ENCODE assay signal across 23 cellular contexts in genomic region chr10:46236941-46237681, GRCh38. TPM values are rescaled to one million over a fixed set of nuclear protein-coding genes. Genes with fewer than 3 reads are reported as not detected.
DNase-seq lines count a peak whose midpoint lies in the region; ATAC-seq lines count a peak whose summit lies in the region.
"Had no signal": no experiment of that assay in that cellular context is flagged by ENCODE, and none has a peak within 500 bp of the region (broad histone marks: within the 10 kb centered on the region; RNA-seq: fewer than 3 reads in every experiment).

No MANE protein-coding gene starts in this region.

- POLR2A ChIA-PET in T-cell (lab: Charles Lee), result no interaction called here

- DNase-seq in activated T-cell treated with anti-CD3 and anti-CD28 coated beads, Interleukin-2, amount 50 U/mL, for 1 hour, result peak; percentile 6
- DNase-seq in activated T-cell treated with anti-CD3 and anti-CD28 coated beads for 4 hours (no peak), T-cell (peak in 2 of 34 experiments; percentile 4 to 16), HPDE6-E6E7 (ENCODE audit: extremely low spot score) (no peak), SW 1271 (lab: John Stamatoyannopoulos, UW) (no peak)
- DNase-seq in effector memory CD8-positive, alpha-beta T cell, result no peak
- peak; percentile 13 for DNase-seq in stimulated activated CD8-positive, alpha-beta memory T cell treated with anti-CD3 and anti-CD28 coated beads, Interleukin-4, amount 100 ng/mL, for 48 hours
- DNase-seq: 8988T; activated CD4-positive, alpha-beta T cell treated with anti-CD3 and anti-CD28 coated beads for 36 hours; activated gamma-delta T cell treated with Interleukin-2 at 50 U/mL for 16 hours; AML-193; cerebellar nuclear complex; effector CD4-positive, alpha-beta T cell; foreskin melanocyte; MV-4-11; NCI-H187 treated with DMSO at 0.1 percent for 48 hours; PC-3; SHP77 treated with DMSO at 0.1 percent for 48 hours; stimulated activated naive CD8-positive, alpha-beta T cell treated with anti-CD3 and anti-CD28 coated beads, Interleukin-15, Interleukin-2, amounts not matched to agents 100 U/mL and 50 U/mL, for 24 hours had no signal

- ATAC-seq in T-cell (replicated peaks in 1 of 4) (no peak), GM21515 (IDR thresholded peaks at IDR 0.05; ENCODE audit: unreplicated experiment) (no peak)
- ATAC-seq in effector memory CD8-positive, alpha-beta T cell (replicated peaks), result no peak
- ATAC-seq: activated CD4-positive, alpha-beta T cell treated with anti-CD3 and anti-CD28 coated beads for 36 hours; PC-3; stimulated activated naive CD8-positive, alpha-beta T cell treated with anti-CD3 and anti-CD28 coated beads, Interleukin-15, Interleukin-2, amounts not matched to agents 100 U/mL and 50 U/mL, for 24 hours had no signal

- H3K27me3 Mint-ChIP-seq in T-cell, result no peaks in the 10 kb centered on the region
- H3K27me3 Mint-ChIP-seq in effector memory CD8-positive, alpha-beta T cell, result no peaks in the 10 kb centered on the region
- H3K27me3 Mint-ChIP-seq: activated CD4-positive, alpha-beta T cell treated with anti-CD3 and anti-CD28 coated beads for 36 hours had no signal

- H3K4me1 Mint-ChIP-seq in T-cell, result peaks cover 29 to 54% (median 33%) of the 10 kb centered on the region in 3 donors
- H3K4me1 Mint-ChIP-seq in effector memory CD8-positive, alpha-beta T cell (ENCODE audit: low read depth in 2 of 2), result peaks cover 19 to 29% of the 10 kb centered on the region in 2 donors

- H3K36me3 Mint-ChIP-seq in T-cell, result peaks cover 79% of the 10 kb centered on the region
- peaks cover 16% of the 10 kb centered on the region for H3K36me3 Mint-ChIP-seq in effector memory CD8-positive, alpha-beta T cell (ENCODE audit: insufficient read depth)

- H3K27ac Mint-ChIP-seq in T-cell, result peak overlapping the region; percentile 37 to 71
- peak overlapping the region; percentile 55 to 82 for H3K27ac Mint-ChIP-seq in effector memory CD8-positive, alpha-beta T cell

- CTCF ChIA-PET in T-cell (lab: Charles Lee), result no interaction called here

- peaks cover 0 to 5% (median 2%) of the 10 kb centered on the region in 3 donors for H3K9me3 Mint-ChIP-seq in T-cell
- H3K9me3 Mint-ChIP-seq in effector memory CD8-positive, alpha-beta T cell, result peaks cover 0 to 8% of the 10 kb centered on the region in 2 donors

- no peak overlapping the region for H3K4me3 Mint-ChIP-seq in T-cell
- no peak overlapping the region for H3K4me3 Mint-ChIP-seq in effector memory CD8-positive, alpha-beta T cell
- H3K4me3 Mint-ChIP-seq: activated CD4-positive, alpha-beta T cell treated with anti-CD3 and anti-CD28 coated beads for 36 hours had no signal

RNA-seq across cellular contexts. Expression of gene ANTXRL, which starts 49.7 kb away (rescaled TPM):
- 1 to 10 TPM in 1 of 5 donors, under 1 TPM in 1, not detected in 3; 0.69 to 1.0 TPM for total RNA-seq in T-cell
- total RNA-seq: activated CD4-positive, alpha-beta T cell treated with anti-CD3 and anti-CD28 coated beads for 36 hours; hepatocyte; mucosa of gallbladder; PC-3; tibial nerve had no signal

Comparison
In these comparisons a context has a peak if more than half of its experiments do, and no peak if none do; other contexts are left out.
1. DNase-seq: peak in activated T-cell treated with anti-CD3 and anti-CD28 coated beads, Interleukin-2, amount 50 U/mL, for 1 hour (single experiment) and stimulated activated CD8-positive, alpha-beta memory T cell treated with anti-CD3 and anti-CD28 coated beads, Interleukin-4, amount 100 ng/mL, for 48 hours (single experiment); none in activated T-cell treated with anti-CD3 and anti-CD28 coated beads for 4 hours (single experiment), effector memory CD8-positive, alpha-beta T cell (0 of 3), HPDE6-E6E7 (single experiment) and SW 1271 (0 of 2).